ENCODE assay signal across 8 cellular contexts in genomic region chr4:70722199-70722791, GRCh38. TPM values are rescaled to one million over a fixed set of nuclear protein-coding genes. Genes with fewer than 3 reads are reported as not detected.
DNase-seq lines count a peak whose midpoint lies in the region; ATAC-seq and TF ChIP-seq lines count a peak whose summit lies in the region.

No MANE protein-coding gene starts in this region.

- peak overlapping the region in 1 of 2 experiments; percentile 81; a peak in 2 of 4 replicates for H4K8ac ChIP-seq in IMR-90 (ENCODE audit: low read depth in 2 of 2, low read length in 2 of 2)

- ATAC-seq in IMR-90 (ENCODE audit: low read depth) (peak; percentile 60), HG02759 (IDR thresholded peaks at IDR 0.05; ENCODE audit: unreplicated experiment) (no peak), HG02981 (IDR thresholded peaks at IDR 0.05; ENCODE audit: unreplicated experiment) (no peak), GM21717 (IDR thresholded peaks at IDR 0.05; ENCODE audit: unreplicated experiment) (no peak)
- ATAC-seq in activated T-cell treated with anti-CD3 and anti-CD28 coated beads, Interleukin-2, amount 50 U/mL, for 72 hours (replicated peaks in 1 of 2): peak; percentile 87 to 95

- no peak for TF ChIP-seq POLR2A in IMR-90 (IDR thresholded peaks at IDR 0.05; ENCODE audit: low read depth, low read length)

- peaks cover 2% of the 10 kb centered on the region for H3K36me3 ChIP-seq in IMR-90 (ENCODE audit: control insufficient read depth, insufficient read depth, low read length)

- dilution Hi-C loops in IMR-90 (cut with HindIII; ENCODE audit: low sequenced_read_pairs, unreplicated experiment): no loop called here

- CTCF ChIA-PET in AG04449 (lab: Yijun Ruan, JAX): interaction anchor here (1.3 to 1.5 kb wide), 3 partner anchors 12 to 34 kb away, joined by 3 to 6 read pairs (median 4); partner anchors contain the start of gene UTP3
- CTCF ChIA-PET in IMR-90 (lab: Yijun Ruan, JAX): interaction anchor here (0.8 to 2.1 kb wide), 3 partner anchors 9 to 70 kb away, joined by 3 to 9 read pairs (median 4); no protein-coding TSS in a partner anchor

- H4K91ac ChIP-seq in IMR-90 (ENCODE audit: insufficient read depth, low read depth, low read length): peak overlapping the region; percentile 66; the same call in 1 of the 2 replicates

- no peaks in the 10 kb centered on the region for H3K9me3 Mint-ChIP-seq in activated T-cell treated with anti-CD3 and anti-CD28 coated beads, Interleukin-2, amount 50 U/mL, for 72 hours
- peaks cover 5% of the 10 kb centered on the region for H3K9me3 Mint-ChIP-seq in glutamatergic neuron (ENCODE audit: unreplicated experiment)

- H3K27me3 Mint-ChIP-seq in activated T-cell treated with anti-CD3 and anti-CD28 coated beads, Interleukin-2, amount 50 U/mL, for 72 hours (ENCODE audit: low read depth): no peaks in the 10 kb centered on the region
- H3K27me3 Mint-ChIP-seq in glutamatergic neuron (ENCODE audit: unreplicated experiment): peaks cover 2% of the 10 kb centered on the region

- DNase-seq in AG04449 (ENCODE audit: low read depth, low spot score): no peak
- DNase-seq in IMR-90: peak; percentile 83
- DNase-seq in activated T-cell treated with anti-CD3 and anti-CD28 coated beads, Interleukin-2, amount 50 U/mL, for 72 hours: peak; percentile 51 to 52
- DNase-seq in glutamatergic neuron: peak; percentile 58
- DNase-seq in skeletal muscle cell (ENCODE audit: low read depth): no peak

- H3K4ac ChIP-seq in IMR-90 (ENCODE audit: low read depth, low read length): peak overlapping the region; percentile 79

- in situ Hi-C loops in IMR-90 (cut with MboI; ENCODE audit: low sequenced_read_pairs): no loop called here

- peak overlapping the region; percentile 86 for H3K4me2 ChIP-seq in IMR-90 (ENCODE audit: low read depth, low read length)

- H3K9me1 ChIP-seq in IMR-90 (ENCODE audit: insufficient read depth, low read length): peaks cover 3% of the 10 kb centered on the region

- peak overlapping the region; percentile 31 for H2AK5ac ChIP-seq in IMR-90 (ENCODE audit: low read depth, low read length)

- H3K18ac ChIP-seq in IMR-90 (ENCODE audit: low read depth, low read length): peak overlapping the region; percentile 20

- intact Hi-C loops in IMR-90 (cut with micrococcal nuclease): no loop called here

- TSS peak; percentile 75 for BruUV-seq in IMR-90 (replicated peaks; lab: Mats Ljungman, UMichigan)

- peak overlapping the region; percentile 90 for H2AK9ac ChIP-seq in IMR-90 (replicated peaks; ENCODE audit: low read depth, low read length, poor library complexity)

- H3K4me3 Mint-ChIP-seq in activated T-cell treated with anti-CD3 and anti-CD28 coated beads, Interleukin-2, amount 50 U/mL, for 72 hours: peak overlapping the region; percentile 45 to 52
- H3K4me3 Mint-ChIP-seq in glutamatergic neuron (ENCODE audit: unreplicated experiment): peak overlapping the region; percentile 98

- peak overlapping the region; percentile 1 for H3K27ac Mint-ChIP-seq in activated T-cell treated with anti-CD3 and anti-CD28 coated beads, Interleukin-2, amount 50 U/mL, for 72 hours
- peak overlapping the region; percentile 99 for H3K27ac Mint-ChIP-seq in glutamatergic neuron (ENCODE audit: unreplicated experiment)

- peak overlapping the region; percentile 90 for H3K56ac ChIP-seq in IMR-90 (ENCODE audit: extremely low read depth, insufficient read depth, low read length)

- H2BK5ac ChIP-seq in IMR-90 (ENCODE audit: low read depth, low read length, poor library complexity, severe bottlenecking): peak overlapping the region; percentile 73

- H3K4me1 ChIP-seq in IMR-90 (ENCODE audit: control insufficient read depth, insufficient read depth, low read length): no peaks in the 10 kb centered on the region; the same call in 1 of the 2 replicates

- peak overlapping the region; percentile 60 for H4K5ac ChIP-seq in IMR-90 (ENCODE audit: low read depth, low read length)

- H2AFZ ChIP-seq in IMR-90 (replicated peaks; ENCODE audit: low read length, poor library complexity): peak overlapping the region; percentile 87

- no peak for TF ChIP-seq RAD21 in IMR-90 (IDR thresholded peaks at IDR 0.05; ENCODE audit: low read length)

- peak overlapping the region; percentile 58; the same call in 1 of the 2 replicates for H3K27ac ChIP-seq in IMR-90 (ENCODE audit: insufficient read depth, low read length)

- H2BK20ac ChIP-seq in IMR-90 (ENCODE audit: low read depth, low read length): peak overlapping the region; percentile 38; the same call in 1 of the 2 replicates

- H3K36me3 Mint-ChIP-seq in activated T-cell treated with anti-CD3 and anti-CD28 coated beads, Interleukin-2, amount 50 U/mL, for 72 hours (ENCODE audit: insufficient read depth in 2 of 2): no peaks in the 10 kb centered on the region
- no peaks in the 10 kb centered on the region for H3K36me3 Mint-ChIP-seq in glutamatergic neuron (ENCODE audit: unreplicated experiment)

- whole genome bisulfite sequencing in IMR-90 (ENCODE audit: extremely low coverage in 2 of 2, insufficient read length in 1 of 2), 2 experiments: no CpG with 5 or more reads among the region's 7 CpGs

- H3K4me1 Mint-ChIP-seq in activated T-cell treated with anti-CD3 and anti-CD28 coated beads, Interleukin-2, amount 50 U/mL, for 72 hours (ENCODE audit: low read depth): peaks cover 20% of the 10 kb centered on the region
- H3K4me1 Mint-ChIP-seq in glutamatergic neuron (ENCODE audit: low read depth, unreplicated experiment): peaks cover 15% of the 10 kb centered on the region

- peak overlapping the region; percentile 80 for H3K9ac ChIP-seq in IMR-90 (ENCODE audit: low read depth, low read length)

- peak overlapping the region; percentile 62 for H2BK120ac ChIP-seq in IMR-90 (ENCODE audit: low read depth, low read length)

- H4K20me1 ChIP-seq in IMR-90 (ENCODE audit: insufficient read depth, low read length): no peaks in the 10 kb centered on the region; the same call in 1 of the 2 replicates

- H3K27me3 ChIP-seq in IMR-90 (ENCODE audit: control insufficient read depth, insufficient read depth, low read length): no peaks in the 10 kb centered on the region

- TF ChIP-seq CTCF in AG04449 (IDR thresholded peaks at IDR 0.05; ENCODE audit: insufficient read depth, low read length, missing control alignments) (no peak), IMR-90 (conservative IDR thresholded peaks at IDR 0.05; ENCODE audit: low read depth, low read length) (no peak), glutamatergic neuron (IDR thresholded peaks at IDR 0.05; ENCODE audit: partially characterized antibody, unreplicated experiment) (no peak)

- H3K14ac ChIP-seq in IMR-90 (replicated peaks; ENCODE audit: low read depth, low read length): peak overlapping the region; percentile 77

- peaks cover 10 to 51% of the 10 kb centered on the region in 2 experiments for H3K79me1 ChIP-seq in IMR-90 (ENCODE audit: low read depth in 1 of 2, low read length in 2 of 2)

- H2BK15ac ChIP-seq in IMR-90 (ENCODE audit: low read depth, low read length): peak overlapping the region; percentile 62; the same call in 1 of the 3 replicates

- peak overlapping the region; percentile 87; the same call in 1 of the 2 replicates for H3K23ac ChIP-seq in IMR-90 (ENCODE audit: low read depth, low read length)

- peak overlapping the region; percentile 70 for H3K4me3 ChIP-seq in AG04449 (ENCODE audit: low read depth, low read length)
- H3K4me3 ChIP-seq in IMR-90 (ENCODE audit: insufficient read depth, low read depth, low read length): peak overlapping the region; percentile 46
- H3K4me3 ChIP-seq in skeletal muscle cell (ENCODE audit: low read depth, low read length): peak overlapping the region; percentile 52

- H3K9me3 ChIP-seq in IMR-90 (ENCODE audit: control insufficient read depth, insufficient read depth, low read length): no peaks in the 10 kb centered on the region

- POLR2A ChIA-PET in AG04449 (lab: Yijun Ruan, JAX) (interaction anchor here (0.8 kb wide), 1 partner anchor 13 kb away, joined by 3 read pairs; no protein-coding TSS in a partner anchor), IMR-90 (lab: Charles Lee; ENCODE audit: unreplicated experiment) (interaction anchor here (0.7 kb wide), 1 partner anchor 12 kb away, joined by 3 read pairs; no protein-coding TSS in a partner anchor)

TF ChIP-seq in IMR-90, 13 proteins besides CTCF, POLR2A, EP300 and RAD21 (continues in another document):
- no peak for TF ChIP-seq BHLHE40 (IDR thresholded peaks at IDR 0.05; ENCODE audit: low read depth, low read length)
- TF ChIP-seq CEBPB (IDR thresholded peaks at IDR 0.05; ENCODE audit: low read depth, low read length): no peak
- TF ChIP-seq RFX5 (IDR thresholded peaks at IDR 0.05; ENCODE audit: low read depth, low read length): no peak
- TF ChIP-seq FOS (IDR thresholded peaks at IDR 0.05; ENCODE audit: low read depth, low read length): peak; percentile 69
- TF ChIP-seq CHD1 (IDR thresholded peaks at IDR 0.05; ENCODE audit: low read depth, low read length): 0 out of 2 replicates have a peak, but pooled peaks have one; percentile 72
- peak; percentile 57 for TF ChIP-seq MAFK (IDR thresholded peaks at IDR 0.05; ENCODE audit: low read depth, low read length)
- TF ChIP-seq MAZ (IDR thresholded peaks at IDR 0.05; ENCODE audit: borderline replicate concordance, low read depth, low read length): no peak

RNA-seq across cellular contexts. Expression of gene RUFY3, which starts 0.5 kb away (rescaled TPM):
- total RNA-seq in IMR-90 (2012; rRNA removed): 28.9 and 41.1 TPM in 2 replicates
- 19.6 and 20.3 TPM in 2 replicates for polyA plus RNA-seq in IMR-90 (2012; rRNA removed)
- polyA plus RNA-seq in IMR-90 (2012; cell fraction: cytosol; rRNA removed): 3.6 and 4.6 TPM in 2 replicates
- polyA plus RNA-seq in IMR-90 (2012; cell fraction: nucleus; rRNA removed; ENCODE audit: low replicate concordance): 18.9 and 93.0 TPM in 2 replicates
- total RNA-seq in activated T-cell treated with anti-CD3 and anti-CD28 coated beads, Interleukin-2, amount 50 U/mL, for 72 hours: 10 to 100 TPM; 27.6 to 30.2 TPM
- 291 TPM for total RNA-seq in glutamatergic neuron (ENCODE audit: unreplicated experiment)

RNA-seq across cellular contexts. Expression of gene UTP3, which starts 34.0 kb away (rescaled TPM):
- total RNA-seq in IMR-90 (2012; rRNA removed) (14.9 and 26.1 TPM in 2 replicates), glutamatergic neuron (ENCODE audit: unreplicated experiment) (23.5 TPM)
- 29.8 and 30.7 TPM in 2 replicates for polyA plus RNA-seq in IMR-90 (2012; rRNA removed)
- 9.5 and 9.7 TPM in 2 replicates for polyA plus RNA-seq in IMR-90 (2012; cell fraction: cytosol; rRNA removed)
- 3.2 and 7.0 TPM in 2 replicates for polyA plus RNA-seq in IMR-90 (2012; cell fraction: nucleus; rRNA removed; ENCODE audit: low replicate concordance)
- total RNA-seq in activated T-cell treated with anti-CD3 and anti-CD28 coated beads, Interleukin-2, amount 50 U/mL, for 72 hours: 10 to 100 TPM; 24.3 to 26.0 TPM

RNA-seq across cellular contexts. Expression of gene JCHAIN, which starts 56.0 kb away (rescaled TPM):
- 0.72 and 0.83 TPM in 2 replicates for total RNA-seq in IMR-90 (2012; rRNA removed)
- 0.49 and 0.86 TPM in 2 replicates for polyA plus RNA-seq in IMR-90 (2012; rRNA removed)
- polyA plus RNA-seq in IMR-90 (2012; cell fraction: cytosol; rRNA removed): 0.12 and 1.0 TPM in 2 replicates
- 0.29 TPM in 1 of 2 replicates, not detected in the other for polyA plus RNA-seq in IMR-90 (2012; cell fraction: nucleus; rRNA removed; ENCODE audit: low replicate concordance)
- total RNA-seq in activated T-cell treated with anti-CD3 and anti-CD28 coated beads, Interleukin-2, amount 50 U/mL, for 72 hours: under 1 TPM in 1 of 2 donors, not detected in 1; 0.49 TPM
- total RNA-seq in glutamatergic neuron (ENCODE audit: unreplicated experiment): not detected

Comparison
In these comparisons a context has a peak if more than half of its experiments do, and no peak if none do; other contexts are left out.
1. DNase-seq: peak in IMR-90 (single experiment), activated T-cell treated with anti-CD3 and anti-CD28 coated beads, Interleukin-2, amount 50 U/mL, for 72 hours (2 of 2) and glutamatergic neuron (single experiment); none in AG04449 (single experiment) and skeletal muscle cell (single experiment).
2. ATAC-seq: peak in IMR-90 (single experiment) and activated T-cell treated with anti-CD3 and anti-CD28 coated beads, Interleukin-2, amount 50 U/mL, for 72 hours (2 of 2); none in HG02759 (single experiment), HG02981 (single experiment) and GM21717 (single experiment).
3. Peak in every context shown above with its lines, with median percentiles within 50 percentile points of each other: H3K4me3 ChIP-seq.